In the genomic region with DNA sequence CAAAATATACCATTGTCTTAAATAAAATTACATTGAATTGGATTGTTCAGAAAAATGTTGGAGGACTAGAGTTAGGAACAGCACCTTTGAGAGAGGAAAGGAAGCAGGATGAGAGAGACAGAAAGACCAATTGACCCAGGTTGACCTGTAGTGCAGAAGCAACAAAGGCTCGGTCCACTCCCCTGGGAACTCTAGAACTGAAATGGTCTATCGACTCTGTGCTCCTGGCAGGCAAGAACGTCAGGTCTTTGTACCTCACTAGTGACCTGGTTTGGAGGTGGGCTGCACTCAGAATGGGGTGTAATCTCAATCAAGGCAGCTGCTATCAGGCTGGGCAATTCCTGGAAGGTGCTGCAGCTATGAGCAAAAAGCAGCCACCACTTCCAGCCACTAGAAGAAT, we compare ENCODE assay signal across 1 cellular context.
A peak's percentile ranks its signal among the peaks of the same experiment; 100 is the strongest.
TF ChIP-seq lines count a peak whose summit lies in the region.

No MANE protein-coding gene starts in this region.

TF ChIP-seq in K562, 482 proteins besides CTCF, POLR2A, EP300 and RAD21:
- TF ChIP-seq, protein P1, sequence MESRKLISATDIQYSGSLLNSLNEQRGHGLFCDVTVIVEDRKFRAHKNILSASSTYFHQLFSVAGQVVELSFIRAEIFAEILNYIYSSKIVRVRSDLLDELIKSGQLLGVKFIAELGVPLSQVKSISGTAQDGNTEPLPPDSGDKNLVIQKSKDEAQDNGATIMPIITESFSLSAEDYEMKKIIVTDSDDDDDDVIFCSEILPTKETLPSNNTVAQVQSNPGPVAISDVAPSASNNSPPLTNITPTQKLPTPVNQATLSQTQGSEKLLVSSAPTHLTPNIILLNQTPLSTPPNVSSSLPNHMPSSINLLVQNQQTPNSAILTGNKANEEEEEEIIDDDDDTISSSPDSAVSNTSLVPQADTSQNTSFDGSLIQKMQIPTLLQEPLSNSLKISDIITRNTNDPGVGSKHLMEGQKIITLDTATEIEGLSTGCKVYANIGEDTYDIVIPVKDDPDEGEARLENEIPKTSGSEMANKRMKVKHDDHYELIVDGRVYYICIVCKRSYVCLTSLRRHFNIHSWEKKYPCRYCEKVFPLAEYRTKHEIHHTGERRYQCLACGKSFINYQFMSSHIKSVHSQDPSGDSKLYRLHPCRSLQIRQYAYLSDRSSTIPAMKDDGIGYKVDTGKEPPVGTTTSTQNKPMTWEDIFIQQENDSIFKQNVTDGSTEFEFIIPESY (CRISPR knock-in tag; IDR thresholded peaks at IDR 0.05) = no peak
- TF ChIP-seq RBBP5 (IDR thresholded peaks at IDR 0.05; ENCODE audit: borderline replicate concordance, insufficient read depth, low read length, poor library complexity, severe bottlenecking) = peak; percentile 25
- 0 out of 2 replicates have a peak, but pooled peaks have one; percentile 8 for TF ChIP-seq CBFA2T3 (IDR thresholded peaks at IDR 0.05)
